In genomic region chr12:91413591-91413990, GRCh38 we compare ENCODE assay signal across 16 cellular contexts.
DNase-seq lines count a peak whose midpoint lies in the region; ATAC-seq, FAIRE-seq and TF ChIP-seq lines count a peak whose summit lies in the region.
"Had no signal": no experiment of that assay in that cellular context is flagged by ENCODE, and none has a peak within 500 bp of the region (broad histone marks: within the 10 kb centered on the region; RNA-seq: fewer than 3 reads in every experiment).

No MANE protein-coding gene starts in this region.

- no peaks in the 10 kb centered on the region for H3K9me3 ChIP-seq in fibroblast of lung (ENCODE audit: control insufficient read depth, insufficient read depth, low read depth, low read length)
- H3K9me3 ChIP-seq: uterus had no signal

- peak; percentile 65 for FAIRE-seq in RCC 7860 (lab: Jason Lieb, UNC)
- FAIRE-seq: H1, kidney had no signal

- no peak overlapping the region for H3K9ac ChIP-seq in fibroblast of lung (ENCODE audit: insufficient read depth, low read length)

- ATAC-seq in HG03571 (IDR thresholded peaks at IDR 0.05; ENCODE audit: unreplicated experiment) (no peak), HG03520 (IDR thresholded peaks at IDR 0.05; ENCODE audit: unreplicated experiment) (no peak)

- H4K20me1 ChIP-seq in fibroblast of lung (ENCODE audit: control insufficient read depth, extremely low read depth, insufficient read depth, low read length) = no peaks in the 10 kb centered on the region

- H3K4me2 ChIP-seq in fibroblast of lung (ENCODE audit: extremely low read depth, insufficient read depth, low read length) = no peak overlapping the region

- H3K79me2 ChIP-seq in fibroblast of lung (ENCODE audit: control insufficient read depth, insufficient read depth, low read length) = no peaks in the 10 kb centered on the region

- DNase-seq in H4 (ENCODE audit: low spot score) = peak; percentile 79
- DNase-seq in RCC 7860 (ENCODE audit: low spot score) = peak; percentile 63
- peak; percentile 64 to 79 for DNase-seq in fibroblast of lung (ENCODE audit: low read depth in 2 of 2)
- peak; percentile 71 for DNase-seq in retinal pigment epithelial cell (ENCODE audit: low read depth)
- DNase-seq in GM20000 (ENCODE audit: low spot score) = no peak
- DNase-seq in effector CD8-positive, alpha-beta T cell (lab: John Stamatoyannopoulos, UW) = no peak
- DNase-seq: activated CD4-positive, CD25-positive, alpha-beta regulatory T cell; activated naive CD4-positive, alpha-beta T cell; DND-41; endodermal cell; kidney; NCI-H146; uterus had no signal

- H3K27me3 ChIP-seq in fibroblast of lung (ENCODE audit: control insufficient read depth, insufficient read depth, low read length) = no peaks in the 10 kb centered on the region
- H3K27me3 ChIP-seq: uterus had no signal

- H2AFZ ChIP-seq in fibroblast of lung (ENCODE audit: low read length) = no peak overlapping the region

- H3K36me3 ChIP-seq in fibroblast of lung (ENCODE audit: control insufficient read depth, insufficient read depth, low read length) = no peaks in the 10 kb centered on the region
- H3K36me3 ChIP-seq: uterus had no signal

- H3K4me3 ChIP-seq in fibroblast of lung (replicated peaks in 1 of 4; ENCODE audit: control extremely low read depth in 1 of 4, insufficient read depth in 1 of 4, low read depth in 3 of 4, low read length in 4 of 4) (no peak overlapping the region), retinal pigment epithelial cell (ENCODE audit: low read length) (no peak overlapping the region)
- H3K4me3 ChIP-seq: uterus had no signal

- TF ChIP-seq CTCF in fibroblast of lung (conservative IDR thresholded peaks at IDR 0.05 in 1 of 2, IDR thresholded peaks at IDR 0.05 in 1 of 2; ENCODE audit: low read depth in 1 of 2, low read length in 2 of 2) (no peak), retinal pigment epithelial cell (conservative IDR thresholded peaks at IDR 0.05; ENCODE audit: low read depth, low read length) (no peak), GM20000 (IDR thresholded peaks at IDR 0.05; ENCODE audit: extremely low read depth, missing control alignments) (no peak)

- H3K4me1 ChIP-seq in fibroblast of lung (ENCODE audit: control insufficient read depth, extremely low read depth, insufficient read depth, low read length) = peaks cover 2% of the 10 kb centered on the region
- H3K4me1 ChIP-seq: uterus had no signal

- H3K27ac ChIP-seq in fibroblast of lung (ENCODE audit: insufficient read depth, low read length) = no peak overlapping the region
- H3K27ac ChIP-seq: uterus had no signal

Comparison
In these comparisons a context has a peak if more than half of its experiments do, and no peak if none do; other contexts are left out.
1. DNase-seq: peak in H4 (single experiment), RCC 7860 (single experiment), fibroblast of lung (2 of 2) and retinal pigment epithelial cell (single experiment); none in GM20000 (single experiment) and effector CD8-positive, alpha-beta T cell (single experiment).